In genomic region chr7:75994388-75995051, GRCh38 we compare ENCODE assay signal across 8 cellular contexts. TPM values are rescaled to one million over a fixed set of nuclear protein-coding genes. Genes with fewer than 3 reads are reported as not detected.
DNase-seq lines count a peak whose midpoint lies in the region; ATAC-seq and TF ChIP-seq lines count a peak whose summit lies in the region.

Gene TMEM120A (minus strand): TSS chr7:75994595. CDS start chr7:75994570, 25 bp downstream.

- H3K4me1 ChIP-seq in adrenal gland (replicated peaks in 1 of 2), result peaks cover 28 to 38% of the 10 kb centered on the region in 2 donors
- H3K4me1 ChIP-seq in heart right ventricle, result peaks cover 20 to 55% (median 44%) of the 10 kb centered on the region in 9 donors
- peaks cover 15 to 32% (median 17%) of the 10 kb centered on the region in 4 donors for H3K4me1 ChIP-seq in upper lobe of left lung

- H3K27ac ChIP-seq in adrenal gland (peak within 1 kb of the TSS; percentile 95 to 98 (median 97)), heart right ventricle (peak within 1 kb of the TSS; percentile 90 to 99 (median 97)), upper lobe of left lung (peak within 1 kb of the TSS; percentile 88 to 94 (median 93))

- DNase-seq in GM13977 (ENCODE audit: low spot score) (peak; percentile 100), NCI-H146 treated with DMSO at 0.1 percent for 48 hours (lab: John Stamatoyannopoulos, UW; ENCODE audit: unreplicated experiment) (peak; percentile 79), T-helper 1 cell (peak; percentile 91 to 95 (median 92)), adrenal gland (peak; percentile 97 to 99 (median 98)), heart right ventricle (peak; percentile 97 to 99), posterior vena cava (ENCODE audit: low spot score) (peak; percentile 99), upper lobe of left lung (peak; percentile 96 to 98)

- intact Hi-C loops in adrenal gland (cut with DNase I), result loop anchor here in 1 of 2 donors (10.0 kb wide), 2 partner anchors 80 to 120 kb away; partner anchors contain the start of genes POR and RHBDD2
- intact Hi-C loops in heart right ventricle (cut with DNase I), result loop anchor here in 5 of 10 donors (1.0 to 5.0 kb wide), 3 partner anchors 42 to 80 kb away; partner anchors contain the start of gene POR (in 3 of the 5)
- intact Hi-C loops in posterior vena cava (cut with DNase I), result no loop called here

- TF ChIP-seq CTCF in GM13977 (IDR thresholded peaks at IDR 0.05; ENCODE audit: extremely low read depth, insufficient read depth, missing control alignments) (no peak), adrenal gland (IDR thresholded peaks at IDR 0.05) (peak in 5 of 6 experiments; percentile 5 to 39 (median 22)), heart right ventricle (IDR thresholded peaks at IDR 0.05) (peak in 8 of 9 donors; percentile 13 to 51 (median 31)), upper lobe of left lung (IDR thresholded peaks at IDR 0.05) (peak in 4 of 6 experiments; percentile 34 to 47 (median 41))

- no peaks in the 10 kb centered on the region for H3K27me3 ChIP-seq in adrenal gland
- H3K27me3 ChIP-seq in heart right ventricle, result no peaks in the 10 kb centered on the region
- H3K27me3 ChIP-seq in upper lobe of left lung, result no peaks in the 10 kb centered on the region

- H3K36me3 ChIP-seq in adrenal gland (replicated peaks in 1 of 2) (peaks cover 0 to 3% of the 10 kb centered on the region in 2 donors), heart right ventricle (peaks cover 0 to 16% (median 0%) of the 10 kb centered on the region in 9 donors), upper lobe of left lung (no peaks in the 10 kb centered on the region)

- TF ChIP-seq POLR2A in adrenal gland (IDR thresholded peaks at IDR 0.05) (peak; percentile 79 to 97), upper lobe of left lung (IDR thresholded peaks at IDR 0.05) (peak in 3 of 4 donors; percentile 53 to 84 (median 75))

- ATAC-seq in HG02884 (IDR thresholded peaks at IDR 0.05; ENCODE audit: unreplicated experiment), result peak; percentile 85
- ATAC-seq in heart right ventricle, result peak; percentile 89 to 95 (median 94)
- ATAC-seq in upper lobe of left lung (ENCODE audit: low FRiP score in 2 of 2), result peak; percentile 97 to 98

- in situ Hi-C loops in GM13977 (cut with MboI; ENCODE audit: low pct_unique_long_range_greater_than_20kb, low sequenced_read_pairs, unreplicated experiment), result no loop called here

- WGBS in adrenal gland, 4 donors, result 0 to 2% (median 1%) methylated on average over 9 to 51 of the region's 51 CpGs
- 1 to 2% methylated on average over 50 to 51 of the region's 51 CpGs for WGBS in heart right ventricle, 2 donors
- 4 to 15% methylated on average over 6 to 17 of the region's 51 CpGs for WGBS in upper lobe of left lung, 2 donors

- no peaks in the 10 kb centered on the region for H3K9me3 ChIP-seq in adrenal gland (replicated peaks in 1 of 3)
- no peaks in the 10 kb centered on the region for H3K9me3 ChIP-seq in heart right ventricle
- H3K9me3 ChIP-seq in upper lobe of left lung, result no peaks in the 10 kb centered on the region

- TF ChIP-seq EP300 in upper lobe of left lung (IDR thresholded peaks at IDR 0.05), result no peak

- H3K4me3 ChIP-seq in adrenal gland (peak within 1 kb of the TSS in 3 of 4 donors; percentile 13 to 72 (median 66)), heart right ventricle (peak within 1 kb of the TSS; percentile 64 to 98 (median 81)), upper lobe of left lung (peak within 1 kb of the TSS; percentile 79 to 96 (median 94))

RNA-seq across cellular contexts. Expression of gene TMEM120A, which starts in this region (rescaled TPM):
- total RNA-seq in adrenal gland (100 to 1,000 TPM in 4 of 8 donors, 10 to 100 TPM in 4; 51.4 to 277 (median 113) TPM), heart right ventricle (100 to 1,000 TPM; 132 to 192 (median 149) TPM), posterior vena cava (10 to 100 TPM; 54.2 to 55.3 TPM), upper lobe of left lung (10 to 100 TPM; 27.5 to 75.4 (median 43.1) TPM)
- polyA plus RNA-seq in adrenal gland (100 to 1,000 TPM; 197 to 260 (median 227) TPM), heart right ventricle (100 to 1,000 TPM; 179 to 220 TPM)

Comparison
In these comparisons a context has a peak if more than half of its experiments do, and no peak if none do; other contexts are left out.
1. Peak in every context shown above with its lines: DNase-seq, ATAC-seq, H3K4me3 ChIP-seq and H3K27ac ChIP-seq.